ENCODE assay signal across 26 cellular contexts in the genomic region with DNA sequence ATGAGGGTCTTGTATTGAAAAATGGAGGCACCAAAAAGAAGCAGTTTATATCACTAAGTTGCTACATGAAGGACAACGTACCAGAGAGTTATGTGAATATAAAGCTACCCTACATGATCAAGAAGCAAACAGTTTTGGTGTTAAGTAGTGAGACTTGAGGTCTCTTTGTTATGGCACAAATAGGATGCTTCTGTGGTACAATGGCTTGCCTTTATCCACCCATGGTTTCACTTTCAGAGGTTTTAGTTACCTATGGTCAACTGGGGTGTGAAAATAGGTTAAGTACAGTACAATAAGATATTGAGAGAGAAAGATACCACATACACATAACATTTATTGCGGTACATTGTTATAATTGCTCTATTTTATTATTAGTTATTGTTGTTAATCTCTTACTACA.
"Had no signal": no experiment of that assay in that cellular context is flagged by ENCODE, and none has a peak within 500 bp of the region (broad histone marks: within the 10 kb centered on the region; RNA-seq: fewer than 3 reads in every experiment).

No MANE protein-coding gene starts in this region.

- H3K27ac ChIP-seq: colonic mucosa, coronary artery, dorsolateral prefrontal cortex, epithelial cell of prostate, esophagus muscularis mucosa, esophagus squamous epithelium, foreskin keratinocyte, gastrocnemius medialis, gastroesophageal sphincter, heart left ventricle, heart right ventricle, hepatocyte had no signal

- H3K27me3 ChIP-seq: colonic mucosa, esophagus muscularis mucosa, esophagus squamous epithelium, foreskin keratinocyte, gastrocnemius medialis, gastroesophageal sphincter, heart left ventricle, heart right ventricle, hepatocyte had no signal

- ATAC-seq: effector memory CD8-positive, alpha-beta T cell; esophagus mucosa; foreskin keratinocyte; gastrocnemius medialis; gastroesophageal sphincter; heart left ventricle; heart right ventricle had no signal

- H3K4me1 ChIP-seq: colonic mucosa, esophagus squamous epithelium, gastrocnemius medialis, heart left ventricle, heart right ventricle had no signal

- H3K27me3 Mint-ChIP-seq: dendritic cell treated with granulocyte-macrophage colony-stimulating factor and Interleukin-4, amounts not matched to agents 40 ng/mL and 50 ng/mL, for 4 days; effector memory CD8-positive, alpha-beta T cell had no signal

- DNase-seq: colonic mucosa; cortex of kidney; dermis blood vessel endothelial cell; dorsolateral prefrontal cortex; effector CD4-positive, alpha-beta T cell; effector CD8-positive, alpha-beta T cell; effector memory CD4-positive, alpha-beta T cell; effector memory CD8-positive, alpha-beta T cell; endodermal cell; erythroblast; esophagus squamous epithelium; foreskin fibroblast; foreskin keratinocyte; foreskin melanocyte; gastrocnemius medialis; glutamatergic neuron; head of caudate nucleus; heart left ventricle; heart right ventricle had no signal

- H3K4me3 Mint-ChIP-seq: dendritic cell treated with granulocyte-macrophage colony-stimulating factor and Interleukin-4, amounts not matched to agents 40 ng/mL and 50 ng/mL, for 4 days; effector memory CD8-positive, alpha-beta T cell; endodermal cell had no signal

- H3K4me1 Mint-ChIP-seq: endodermal cell had no signal

- H3K9me3 ChIP-seq: colonic mucosa, esophagus muscularis mucosa, esophagus squamous epithelium, gastrocnemius medialis, gastroesophageal sphincter, heart left ventricle had no signal

- H3K27ac Mint-ChIP-seq: dendritic cell treated with granulocyte-macrophage colony-stimulating factor and Interleukin-4, amounts not matched to agents 40 ng/mL and 50 ng/mL, for 4 days; effector memory CD8-positive, alpha-beta T cell; endodermal cell had no signal

- H3K4me3 ChIP-seq: colonic mucosa, coronary artery, dorsolateral prefrontal cortex, esophagus muscularis mucosa, esophagus squamous epithelium, gastrocnemius medialis, gastroesophageal sphincter, heart left ventricle, heart right ventricle, hepatocyte had no signal

- H3K79me2 ChIP-seq: hepatocyte had no signal

- H3K4me2 ChIP-seq: hepatocyte had no signal

- H2AFZ ChIP-seq: hepatocyte had no signal

- H3K36me3 ChIP-seq: colonic mucosa, esophagus muscularis mucosa, esophagus squamous epithelium, gastrocnemius medialis, gastroesophageal sphincter, heart left ventricle, heart right ventricle had no signal
